Comparison of ENCODE assay signal across 16 cellular contexts in genomic region chr1:5575396-5576110, GRCh38.
"Had no signal": no experiment of that assay in that cellular context is flagged by ENCODE, and none has a peak within 500 bp of the region (broad histone marks: within the 10 kb centered on the region; RNA-seq: fewer than 3 reads in every experiment).

No MANE protein-coding gene starts in this region.

- H3K4me1 Mint-ChIP-seq: immature natural killer cell, memory B cell had no signal

- H3K36me3 Mint-ChIP-seq: immature natural killer cell; memory B cell; natural killer cell treated with Interleukin-12 subunit alpha and Interleukin-12 subunit beta and Interleukin-15 and Interleukin-18, amount 100 ng/mL, for 72 hours had no signal

- DNase-seq: dermis blood vessel endothelial cell; effector CD4-positive, alpha-beta T cell; gastrocnemius medialis; glutamatergic neuron; immature natural killer cell; left ventricle myocardium inferior; lower lobe of right lung; midbrain; occipital lobe; stimulated activated CD4-positive, alpha-beta T cell treated with anti-CD3 and anti-CD28 coated beads, Interleukin-2, amount 100 ng/mL, for 24 hours; stimulated activated naive CD4-positive, alpha-beta T cell treated with Interleukin-2 at 50 U/mL for 16 hours; thyroid gland; upper lobe of left lung had no signal

- H3K27ac Mint-ChIP-seq: memory B cell; natural killer cell treated with Interleukin-12 subunit alpha and Interleukin-12 subunit beta and Interleukin-15 and Interleukin-18, amount 100 ng/mL, for 72 hours had no signal

- H3K9me3 Mint-ChIP-seq: natural killer cell treated with Interleukin-12 subunit alpha and Interleukin-12 subunit beta and Interleukin-15 and Interleukin-18, amount 100 ng/mL, for 72 hours had no signal

- ATAC-seq: gastrocnemius medialis, lower lobe of right lung, sciatic nerve had no signal

- H3K4me3 Mint-ChIP-seq: immature natural killer cell; memory B cell; natural killer cell treated with Interleukin-12 subunit alpha and Interleukin-12 subunit beta and Interleukin-15 and Interleukin-18, amount 100 ng/mL, for 72 hours had no signal
